In the genomic region with DNA sequence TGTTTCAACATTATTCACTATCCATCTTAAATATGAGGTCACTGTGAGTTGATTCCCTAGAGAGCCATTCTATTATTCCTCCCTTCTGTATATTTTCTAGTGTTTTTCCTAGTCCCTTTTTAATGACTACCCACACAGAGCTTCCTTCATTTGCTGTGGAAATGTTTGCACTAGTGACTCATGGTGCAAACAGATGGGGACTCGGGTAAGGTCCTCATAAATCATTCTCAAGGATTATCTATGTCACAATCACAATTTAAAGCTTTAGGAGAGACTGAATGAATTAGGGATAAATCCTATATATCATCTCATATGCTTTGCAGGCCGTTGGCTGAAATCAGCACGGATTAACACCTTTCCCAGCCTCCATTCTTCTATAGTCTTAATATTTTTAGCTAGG, we compare ENCODE assay signal across 17 cellular contexts.
DNase-seq lines count a peak whose midpoint lies in the region; ATAC-seq, FAIRE-seq and TF ChIP-seq lines count a peak whose summit lies in the region.
"Had no signal": no experiment of that assay in that cellular context is flagged by ENCODE, and none has a peak within 500 bp of the region (broad histone marks: within the 10 kb centered on the region; RNA-seq: fewer than 3 reads in every experiment).

No MANE protein-coding gene starts in this region.

- no peak overlapping the region for H3K4me3 Mint-ChIP-seq in T-cell
- H3K4me3 Mint-ChIP-seq: activated naive CD4-positive, alpha-beta T cell treated with anti-CD3 and anti-CD28 coated beads for 36 hours had no signal

- POLR2A ChIA-PET in A549 (lab: Yijun Ruan, JAX): no interaction called here
- POLR2A ChIA-PET in T-cell (lab: Charles Lee): no interaction called here

- H3K9me3 ChIP-seq in A549: peaks cover 7% of the 10 kb centered on the region; the same call in 2 of the 3 replicates
- H3K9me3 ChIP-seq: tibial artery had no signal

- no peaks in the 10 kb centered on the region for H3K36me3 Mint-ChIP-seq in T-cell

- H3K27me3 Mint-ChIP-seq in T-cell: no peaks in the 10 kb centered on the region

- CTCF ChIA-PET in A549 (lab: Yijun Ruan, JAX): interaction anchor here (0.5 to 1.2 kb wide), 2 partner anchors 160 to 210 kb away, joined by 3 read pairs; a partner anchor contains a TSS
- CTCF ChIA-PET in T-cell (lab: Charles Lee): no interaction called here

- ATAC-seq in A549 (peak; percentile 92 to 95), T-cell (replicated peaks in 1 of 4) (no peak), Right ventricle myocardium inferior (no peak)

- H3K27ac ChIP-seq in A549: peak overlapping the region; percentile 90 to 91
- H3K27ac ChIP-seq: breast epithelium, tibial artery had no signal

- peaks cover 8 to 17% (median 8%) of the 10 kb centered on the region in 3 donors for H3K9me3 Mint-ChIP-seq in T-cell

- peaks cover 26% of the 10 kb centered on the region for H3K4me1 ChIP-seq in A549
- H3K4me1 ChIP-seq: breast epithelium, tibial artery had no signal

- peak; percentile 38 to 53; a peak in 2 of 5 replicates for TF ChIP-seq EP300 in A549 (IDR thresholded peaks at IDR 0.05)

- no peak for FAIRE-seq in A549 (lab: Jason Lieb, UNC)

- no peak overlapping the region for H3K27ac Mint-ChIP-seq in T-cell
- H3K27ac Mint-ChIP-seq: activated naive CD4-positive, alpha-beta T cell treated with anti-CD3 and anti-CD28 coated beads for 36 hours had no signal

- TF ChIP-seq POLR2A in A549 (IDR thresholded peaks at IDR 0.05; ENCODE audit: low read length): no peak

- TF ChIP-seq CTCF in A549 (IDR thresholded peaks at IDR 0.05) (no peak), foreskin fibroblast (IDR thresholded peaks at IDR 0.05; ENCODE audit: low read depth, low read length) (no peak)

- DNase-seq in A549 (ENCODE audit: low read depth in 1 of 2, low spot score in 1 of 2) (peak; percentile 19 to 88), MV-4-11 (lab: John Stamatoyannopoulos, UW) (peak; percentile 8), NCI-H510A treated with DMSO at 0.1 percent for 48 hours (lab: John Stamatoyannopoulos, UW) (peak; percentile 74), foreskin fibroblast (peak; percentile 36 to 59), T-cell (no peak), SW 1271 (lab: John Stamatoyannopoulos, UW) (no peak), Right ventricle myocardium inferior (ENCODE audit: missing footprints) (no peak)
- DNase-seq in activated naive CD4-positive, alpha-beta T cell treated with Interleukin-2 at 50 U/mL for 16 hours: no peak
- DNase-seq: activated naive CD4-positive, alpha-beta T cell treated with anti-CD3 and anti-CD28 coated beads for 36 hours; DMS79; effector CD4-positive, alpha-beta T cell; foreskin melanocyte; KG1; NCI-H526; stimulated activated CD4-positive, alpha-beta T cell treated with anti-CD3 and anti-CD28 coated beads, Interleukin-2, amount 100 ng/mL, for 24 hours; tibial artery had no signal

- 0% methylated on average over 3 of the region's 3 CpGs for WGBS in A549 (ENCODE audit: missing lambda C conversion rate)

- intact Hi-C loops in Right ventricle myocardium inferior (cut with DNase I): no loop called here

- H3K4me3 ChIP-seq in A549 (no peak overlapping the region), foreskin fibroblast (ENCODE audit: low read depth in 1 of 2, low read length in 2 of 2) (no peak overlapping the region)
- H3K4me3 ChIP-seq: breast epithelium, tibial artery had no signal

- H3K4me2 ChIP-seq in A549: peak overlapping the region; percentile 86

- peak in 1 of 2 experiments; percentile 32; a peak in 2 of 5 replicates for TF ChIP-seq RAD21 in A549 (conservative IDR thresholded peaks at IDR 0.05 in 1 of 2, IDR thresholded peaks at IDR 0.05 in 1 of 2)

- H3K4me1 Mint-ChIP-seq in T-cell: no peaks in the 10 kb centered on the region

TF ChIP-seq in A549, 52 proteins besides CTCF, POLR2A, EP300 and RAD21:
- TF ChIP-seq, protein P1, sequence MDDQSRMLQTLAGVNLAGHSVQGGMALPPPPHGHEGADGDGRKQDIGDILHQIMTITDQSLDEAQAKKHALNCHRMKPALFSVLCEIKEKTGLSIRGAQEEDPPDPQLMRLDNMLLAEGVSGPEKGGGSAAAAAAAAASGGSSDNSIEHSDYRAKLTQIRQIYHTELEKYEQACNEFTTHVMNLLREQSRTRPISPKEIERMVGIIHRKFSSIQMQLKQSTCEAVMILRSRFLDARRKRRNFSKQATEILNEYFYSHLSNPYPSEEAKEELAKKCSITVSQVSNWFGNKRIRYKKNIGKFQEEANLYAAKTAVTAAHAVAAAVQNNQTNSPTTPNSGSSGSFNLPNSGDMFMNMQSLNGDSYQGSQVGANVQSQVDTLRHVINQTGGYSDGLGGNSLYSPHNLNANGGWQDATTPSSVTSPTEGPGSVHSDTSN (IDR thresholded peaks at IDR 0.05): peak; percentile 63; the same call in 1 of the 2 replicates
- peak; percentile 81 for TF ChIP-seq FOSL2 (IDR thresholded peaks at IDR 0.05)
- peak; percentile 90 for TF ChIP-seq FOSL2 (CRISPR knock-in tag; IDR thresholded peaks at IDR 0.05)
- no peak for TF ChIP-seq ESRRA (IDR thresholded peaks at IDR 0.05; ENCODE audit: borderline replicate concordance, low read length)
- TF ChIP-seq JUNB (IDR thresholded peaks at IDR 0.05): peak; percentile 82
- TF ChIP-seq HOXB5 (CRISPR knock-in tag; IDR thresholded peaks at IDR 0.05): peak; percentile 53; the same call in 1 of the 2 replicates
- TF ChIP-seq RCOR1 (IDR thresholded peaks at IDR 0.05; ENCODE audit: low read depth, low read length): no peak
- peak; percentile 58 to 88; a peak in 3 of 4 replicates for TF ChIP-seq CEBPB (IDR thresholded peaks at IDR 0.05)
- TF ChIP-seq TP53 (CRISPR knock-in tag; IDR thresholded peaks at IDR 0.05): no peak
- TF ChIP-seq, protein P2, sequence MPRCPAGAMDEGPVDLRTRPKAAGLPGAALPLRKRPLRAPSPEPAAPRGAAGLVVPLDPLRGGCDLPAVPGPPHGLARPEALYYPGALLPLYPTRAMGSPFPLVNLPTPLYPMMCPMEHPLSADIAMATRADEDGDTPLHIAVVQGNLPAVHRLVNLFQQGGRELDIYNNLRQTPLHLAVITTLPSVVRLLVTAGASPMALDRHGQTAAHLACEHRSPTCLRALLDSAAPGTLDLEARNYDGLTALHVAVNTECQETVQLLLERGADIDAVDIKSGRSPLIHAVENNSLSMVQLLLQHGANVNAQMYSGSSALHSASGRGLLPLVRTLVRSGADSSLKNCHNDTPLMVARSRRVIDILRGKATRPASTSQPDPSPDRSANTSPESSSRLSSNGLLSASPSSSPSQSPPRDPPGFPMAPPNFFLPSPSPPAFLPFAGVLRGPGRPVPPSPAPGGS (IDR thresholded peaks at IDR 0.05): peak; percentile 74; the same call in 2 of the 3 replicates
- TF ChIP-seq, protein P3, sequence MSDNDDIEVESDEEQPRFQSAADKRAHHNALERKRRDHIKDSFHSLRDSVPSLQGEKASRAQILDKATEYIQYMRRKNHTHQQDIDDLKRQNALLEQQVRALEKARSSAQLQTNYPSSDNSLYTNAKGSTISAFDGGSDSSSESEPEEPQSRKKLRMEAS (IDR thresholded peaks at IDR 0.05): peak; percentile 38; the same call in 1 of the 2 replicates
- peak; percentile 90 for TF ChIP-seq GATA3 (IDR thresholded peaks at IDR 0.05; ENCODE audit: borderline replicate concordance)
- peak; percentile 38 to 69; a peak in 1 of 5 replicates for TF ChIP-seq JUN (IDR thresholded peaks at IDR 0.05)
- TF ChIP-seq CHD4 (IDR thresholded peaks at IDR 0.05; ENCODE audit: borderline replicate concordance): no peak
- TF ChIP-seq, protein P4, sequence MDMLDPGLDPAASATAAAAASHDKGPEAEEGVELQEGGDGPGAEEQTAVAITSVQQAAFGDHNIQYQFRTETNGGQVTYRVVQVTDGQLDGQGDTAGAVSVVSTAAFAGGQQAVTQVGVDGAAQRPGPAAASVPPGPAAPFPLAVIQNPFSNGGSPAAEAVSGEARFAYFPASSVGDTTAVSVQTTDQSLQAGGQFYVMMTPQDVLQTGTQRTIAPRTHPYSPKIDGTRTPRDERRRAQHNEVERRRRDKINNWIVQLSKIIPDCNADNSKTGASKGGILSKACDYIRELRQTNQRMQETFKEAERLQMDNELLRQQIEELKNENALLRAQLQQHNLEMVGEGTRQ (IDR thresholded peaks at IDR 0.05): no peak

Comparison
In these comparisons a context has a peak if more than half of its experiments do, and no peak if none do; other contexts are left out.
1. ATAC-seq: peak in A549 (2 of 2); none in T-cell (0 of 4) and Right ventricle myocardium inferior (single experiment).
2. DNase-seq: peak in A549 (2 of 2), MV-4-11 (single experiment), NCI-H510A treated with DMSO at 0.1 percent for 48 hours (single experiment) and foreskin fibroblast (2 of 2); none in T-cell (0 of 34), SW 1271 (0 of 2), Right ventricle myocardium inferior (single experiment) and activated naive CD4-positive, alpha-beta T cell treated with Interleukin-2 at 50 U/mL for 16 hours (single experiment).